ENCODE assay signal across 23 cellular contexts in genomic region chr9:134161647-134162046, GRCh38. TPM values are rescaled to one million over a fixed set of nuclear protein-coding genes. Genes with fewer than 3 reads are reported as not detected.
"Had no signal": no experiment of that assay in that cellular context is flagged by ENCODE, and none has a peak within 500 bp of the region (broad histone marks: within the 10 kb centered on the region; RNA-seq: fewer than 3 reads in every experiment).

No MANE protein-coding gene starts in this region.

- H3K9me3 ChIP-seq: breast epithelium, right atrium auricular region, suprapubic skin had no signal

- H3K36me3 ChIP-seq: breast epithelium had no signal

- H3K27me3 Mint-ChIP-seq: activated naive CD8-positive, alpha-beta T cell treated with anti-CD3 and anti-CD28 coated beads, Interleukin-2, amount 50 U/mL, for 24 hours; effector memory CD8-positive, alpha-beta T cell; stimulated activated naive CD8-positive, alpha-beta T cell treated with anti-CD3 and anti-CD28 coated beads, Interleukin-15, Interleukin-2, amounts not matched to agents 100 ng/mL and 50 ng/mL, for 24 hours had no signal

- H3K9me3 Mint-ChIP-seq: activated naive CD8-positive, alpha-beta T cell treated with anti-CD3 and anti-CD28 coated beads, Interleukin-2, amount 50 U/mL, for 24 hours; effector memory CD8-positive, alpha-beta T cell; stimulated activated naive CD8-positive, alpha-beta T cell treated with anti-CD3 and anti-CD28 coated beads, Interleukin-15, Interleukin-2, amounts not matched to agents 100 ng/mL and 50 ng/mL, for 24 hours; T-helper 1 cell treated with Interleukin-12 subunit alpha and Interleukin-12 subunit beta and Interleukin-4 antibody, amounts not matched to agents 30 μg/mL and 1 μg/mL, for 36 hours had no signal

- DNase-seq: activated CD8-positive, alpha-beta memory T cell treated with anti-CD3 and anti-CD28 coated beads, Interleukin-2, amount 50 U/mL, for 4 hours; activated CD8-positive, alpha-beta T cell treated with anti-CD3 and anti-CD28 coated beads, Interleukin-2, amount 10 ng/mL, durations not matched to agents 7 days and 5 days; activated naive CD4-positive, alpha-beta T cell; activated naive CD8-positive, alpha-beta T cell treated with anti-CD3 and anti-CD28 coated beads, Interleukin-2, amount 50 U/mL, for 24 hours; dermis blood vessel endothelial cell; effector memory CD8-positive, alpha-beta T cell; islet precursor cell; mammary epithelial cell; occipital lobe; SIG-M5; stimulated activated CD4-positive, alpha-beta T cell treated with anti-CD3 and anti-CD28 coated beads, Interleukin-4, amount 100 ng/mL, for 4 hours; stimulated activated CD8-positive, alpha-beta memory T cell treated with anti-CD3 and anti-CD28 coated beads, Interleukin-4, amount 100 ng/mL, for 48 hours; trophoblast cell had no signal

- H3K4me3 Mint-ChIP-seq: activated naive CD8-positive, alpha-beta T cell treated with anti-CD3 and anti-CD28 coated beads, Interleukin-2, amount 50 U/mL, for 24 hours; effector memory CD8-positive, alpha-beta T cell had no signal

- H3K27ac ChIP-seq: breast epithelium, right atrium auricular region, skin epidermis, suprapubic skin had no signal

- ATAC-seq: activated CD4-positive, CD25-positive, alpha-beta regulatory T cell treated with anti-CD3 and anti-CD28 coated beads, Interleukin-2, amount 50 U/mL, for 24 hours; activated CD8-positive, alpha-beta T cell treated with anti-CD3 and anti-CD28 coated beads, Interleukin-2, amount 10 ng/mL, durations not matched to agents 7 days and 5 days; activated naive CD8-positive, alpha-beta T cell treated with anti-CD3 and anti-CD28 coated beads, Interleukin-2, amount 50 U/mL, for 24 hours; effector memory CD8-positive, alpha-beta T cell; left lobe of liver had no signal

- H3K4me3 ChIP-seq: breast epithelium, right atrium auricular region, skin epidermis, suprapubic skin had no signal

- H3K27me3 ChIP-seq: breast epithelium, right atrium auricular region, suprapubic skin had no signal

- H3K4me1 ChIP-seq: breast epithelium had no signal

RNA-seq across cellular contexts. Expression of gene RNU6ATAC, which starts 2.7 kb away (rescaled TPM):
- total RNA-seq: breast epithelium, cerebellum, dermis blood vessel endothelial cell, occipital lobe, right atrium auricular region, suprapubic skin had no signal
- polyA plus RNA-seq: aorta, mammary epithelial cell had no signal
